In genomic region chr15:58910456-58910855, GRCh38 we compare ENCODE assay signal across 18 cellular contexts.
"Had no signal": no experiment of that assay in that cellular context is flagged by ENCODE, and none has a peak within 500 bp of the region (broad histone marks: within the 10 kb centered on the region; RNA-seq: fewer than 3 reads in every experiment).

No MANE protein-coding gene starts in this region.

- H3K4me1 Mint-ChIP-seq: nephron had no signal

- DNase-seq: endodermal cell; erythroblast; foreskin keratinocyte; left colon; left ventricle myocardium superior; mesenchymal stem cell; midbrain; occipital lobe; pancreas; right cardiac atrium; small intestine; stimulated activated CD4-positive, alpha-beta T cell treated with anti-CD3 and anti-CD28 coated beads, Interleukin-12 subunit alpha, Interleukin-12 subunit beta, amount 100 ng/mL, for 4 hours; stimulated activated naive CD4-positive, alpha-beta T cell treated with Interleukin-2 at 50 U/mL for 16 hours; trophoblast cell had no signal

- H3K27me3 Mint-ChIP-seq: progenitor cell of endocrine pancreas had no signal

- H3K9me3 ChIP-seq: pancreas had no signal

- H3K4me1 ChIP-seq: pancreas had no signal

- H3K4me3 Mint-ChIP-seq: endodermal cell, nephron had no signal

- ATAC-seq: foreskin keratinocyte, left colon, left ventricle myocardium superior, pancreas, right cardiac atrium had no signal

- H3K27ac ChIP-seq: foreskin keratinocyte, pancreas had no signal

- H3K4me3 ChIP-seq: lung, pancreas had no signal

- H3K9me3 Mint-ChIP-seq: endodermal cell, nephron had no signal

- H3K27me3 ChIP-seq: foreskin keratinocyte, pancreas had no signal

- H3K27ac Mint-ChIP-seq: endodermal cell, nephron had no signal

- FAIRE-seq: endothelial cell of umbilical vein, pancreas, small intestine had no signal
